1 cellular context compared by ENCODE assay signal in genomic region chr14:72741836-72742681, GRCh38.
TF ChIP-seq lines count a peak whose summit lies in the region.

No MANE protein-coding gene starts in this region.

TF ChIP-seq in GM23338, 12 proteins besides CTCF, POLR2A, EP300 and RAD21 (continued from another document):
- no peak for TF ChIP-seq ZNF462 (CRISPR knock-in tag; IDR thresholded peaks at IDR 0.05)
- no peak for TF ChIP-seq EZH2phosphoT487 (IDR thresholded peaks at IDR 0.05; ENCODE audit: unreplicated experiment)
